In genomic region chr14:20697273-20698017, GRCh38 we compare ENCODE assay signal across 8 cellular contexts. TPM values are rescaled to one million over a fixed set of nuclear protein-coding genes. Genes with fewer than 3 reads are reported as not detected.
A peak's percentile ranks its signal among the peaks of the same experiment; 100 is the strongest.
DNase-seq lines count a peak whose midpoint lies in the region; ATAC-seq, FAIRE-seq and TF ChIP-seq lines count a peak whose summit lies in the region.

No MANE protein-coding gene starts in this region.

- H3K79me1 ChIP-seq in H1 (ENCODE audit: low read depth, low read length): no peaks in the 10 kb centered on the region; the same call in 1 of the 2 replicates

- POLR2A ChIA-PET in BJ (lab: Charles Lee) (no interaction called here), H1 (lab: Charles Lee; ENCODE audit: partially characterized antibody) (interaction anchor here (0.6 to 1.3 kb wide), 3 partner anchors 122 to 176 kb away, joined by 3 read pairs; no protein-coding TSS in a partner anchor)
- POLR2A ChIA-PET in activated CD4-positive, alpha-beta memory T cell treated with anti-CD3 and anti-CD28 coated beads, Interleukin-2, amount 10 ng/mL, durations not matched to agents 7 days and 5 days (lab: Charles Lee): interaction anchor here (1.0 kb wide), 1 partner anchor 16 kb away, joined by 3 read pairs; no protein-coding TSS in a partner anchor

- H3K79me2 ChIP-seq in H1 (ENCODE audit: control insufficient read depth in 1 of 2, insufficient read depth in 2 of 2, low read length in 2 of 2): no peaks in the 10 kb centered on the region

- no peaks in the 10 kb centered on the region for H3K9me3 Mint-ChIP-seq in activated CD4-positive, alpha-beta memory T cell treated with anti-CD3 and anti-CD28 coated beads, Interleukin-2, amount 10 ng/mL, durations not matched to agents 7 days and 5 days
- peaks cover 0 to 4% of the 10 kb centered on the region in 2 donors for H3K9me3 Mint-ChIP-seq in stimulated activated naive B cell treated with anti-CD40 and anti-IgM and Interleukin-4, amounts not matched to agents 10 μg/mL and 1 μg/mL and 100 μg/mL, for 72 hours

- H4K8ac ChIP-seq in H1 (ENCODE audit: extremely low read depth, insufficient read depth, low read length): no peak overlapping the region

- H3K4me3 Mint-ChIP-seq in activated CD4-positive, alpha-beta memory T cell treated with anti-CD3 and anti-CD28 coated beads, Interleukin-2, amount 10 ng/mL, durations not matched to agents 7 days and 5 days: no peak overlapping the region
- no peak overlapping the region for H3K4me3 Mint-ChIP-seq in stimulated activated naive B cell treated with anti-CD40 and anti-IgM and Interleukin-4, amounts not matched to agents 10 μg/mL and 1 μg/mL and 100 μg/mL, for 72 hours

- peak; percentile 97 to 98 for TF ChIP-seq RAD21 in H1 (IDR thresholded peaks at IDR 0.05 in 1 of 2, conservative IDR thresholded peaks at IDR 0.05 in 1 of 2; ENCODE audit: low read depth in 2 of 2, low read length in 2 of 2)

- H3K23me2 ChIP-seq in H1 (ENCODE audit: low read depth, low read length): no peaks in the 10 kb centered on the region

- H3K36me3 ChIP-seq in BJ (ENCODE audit: control insufficient read depth, insufficient read depth, low read length): peaks cover 1% of the 10 kb centered on the region; the same call in 1 of the 2 replicates
- no peaks in the 10 kb centered on the region for H3K36me3 ChIP-seq in H1 (ENCODE audit: control insufficient read depth in 2 of 4, insufficient read depth in 4 of 4, low read length in 3 of 4)
- H3K36me3 ChIP-seq in mucosa of descending colon (ENCODE audit: low read depth): no peaks in the 10 kb centered on the region

- no peak overlapping the region for H2BK20ac ChIP-seq in H1 (ENCODE audit: low read length)

- ATAC-seq in GM19463 (IDR thresholded peaks at IDR 0.05; ENCODE audit: unreplicated experiment): peak; percentile 45
- peak; percentile 91 for ATAC-seq in mucosa of descending colon
- peak; percentile 77 to 90 for ATAC-seq in stimulated activated naive B cell treated with anti-CD40 and anti-IgM and Interleukin-4, amounts not matched to agents 10 μg/mL and 1 μg/mL and 100 μg/mL, for 72 hours (replicated peaks)
- ATAC-seq in GM18861 (IDR thresholded peaks at IDR 0.05; ENCODE audit: unreplicated experiment): no peak

- H3K56ac ChIP-seq in H1 (replicated peaks; ENCODE audit: insufficient read length, low read depth, low read length): no peak overlapping the region

- 46% methylated on average over 6 of the region's 6 CpGs; no CpG with 5 or more reads in 1 of the 2 experiments for WGBS in H1 (ENCODE audit: extremely low coverage in 1 of 2, insufficient coverage in 1 of 2, insufficient read length in 1 of 2, insufficient replicate concordance in 2 of 2, low coverage in 1 of 2, low lambda C conversion rate in 2 of 2, missing lambda C conversion rate in 1 of 2), 2 experiments

- H3K4me1 Mint-ChIP-seq in activated CD4-positive, alpha-beta memory T cell treated with anti-CD3 and anti-CD28 coated beads, Interleukin-2, amount 10 ng/mL, durations not matched to agents 7 days and 5 days: peaks cover 18% of the 10 kb centered on the region
- peaks cover 2 to 16% of the 10 kb centered on the region in 2 donors for H3K4me1 Mint-ChIP-seq in stimulated activated naive B cell treated with anti-CD40 and anti-IgM and Interleukin-4, amounts not matched to agents 10 μg/mL and 1 μg/mL and 100 μg/mL, for 72 hours

- intact Hi-C loops in mucosa of descending colon (cut with DNase I, micrococcal nuclease): loop anchor here (5.0 to 10.0 kb wide), 2 partner anchors 160 to 163 kb away; no protein-coding TSS in a partner anchor

- H3K23ac ChIP-seq in H1 (ENCODE audit: insufficient read length): no peak overlapping the region

- no peak overlapping the region for H4K5ac ChIP-seq in H1 (ENCODE audit: insufficient read length, low read depth, low read length)

- H3K27ac ChIP-seq in H1 (ENCODE audit: low read depth, low read length): no peak overlapping the region

- no peak overlapping the region for H3K18ac ChIP-seq in H1 (ENCODE audit: extremely low read depth, low read length)

- H2AK5ac ChIP-seq in H1 (ENCODE audit: low read depth, low read length): no peak overlapping the region

- H3K4me1 ChIP-seq in H1 (replicated peaks in 1 of 4; ENCODE audit: control insufficient read depth in 3 of 4, insufficient read depth in 4 of 4, low read length in 3 of 4) (no peaks in the 10 kb centered on the region; a peak in 1 of 7 replicates), mucosa of descending colon (ENCODE audit: low read depth) (no peaks in the 10 kb centered on the region)

- no peak overlapping the region for H3K4ac ChIP-seq in H1 (replicated peaks; ENCODE audit: insufficient read length, low read depth, low read length)

- H3K27ac Mint-ChIP-seq in activated CD4-positive, alpha-beta memory T cell treated with anti-CD3 and anti-CD28 coated beads, Interleukin-2, amount 10 ng/mL, durations not matched to agents 7 days and 5 days: no peak overlapping the region
- H3K27ac Mint-ChIP-seq in stimulated activated naive B cell treated with anti-CD40 and anti-IgM and Interleukin-4, amounts not matched to agents 10 μg/mL and 1 μg/mL and 100 μg/mL, for 72 hours: no peak overlapping the region

- no peak overlapping the region for H3K14ac ChIP-seq in H1 (ENCODE audit: insufficient read length)

- peaks cover 1% of the 10 kb centered on the region for H3K27me3 Mint-ChIP-seq in activated CD4-positive, alpha-beta memory T cell treated with anti-CD3 and anti-CD28 coated beads, Interleukin-2, amount 10 ng/mL, durations not matched to agents 7 days and 5 days
- no peaks in the 10 kb centered on the region for H3K27me3 Mint-ChIP-seq in stimulated activated naive B cell treated with anti-CD40 and anti-IgM and Interleukin-4, amounts not matched to agents 10 μg/mL and 1 μg/mL and 100 μg/mL, for 72 hours

- no peaks in the 10 kb centered on the region for H3K36me3 Mint-ChIP-seq in activated CD4-positive, alpha-beta memory T cell treated with anti-CD3 and anti-CD28 coated beads, Interleukin-2, amount 10 ng/mL, durations not matched to agents 7 days and 5 days (ENCODE audit: low read depth)
- H3K36me3 Mint-ChIP-seq in stimulated activated naive B cell treated with anti-CD40 and anti-IgM and Interleukin-4, amounts not matched to agents 10 μg/mL and 1 μg/mL and 100 μg/mL, for 72 hours: no peaks in the 10 kb centered on the region

- no peak overlapping the region for H3K9ac ChIP-seq in H1 (replicated peaks in 1 of 4; ENCODE audit: extremely low read depth in 1 of 4, low read depth in 3 of 4, low read length in 3 of 4)

- H2BK5ac ChIP-seq in H1 (ENCODE audit: low read depth, low read length): no peak overlapping the region

- FAIRE-seq in H1 (lab: Jason Lieb, UNC): peak; percentile 92

- H4K91ac ChIP-seq in H1 (replicated peaks; ENCODE audit: insufficient read length, low read length): no peak overlapping the region

- H3K4me3 ChIP-seq in BJ (ENCODE audit: low read depth, low read length): no peak overlapping the region
- H3K4me3 ChIP-seq in H1 (ENCODE audit: extremely low read depth in 1 of 4, insufficient read depth in 2 of 4, low read depth in 3 of 4, low read length in 4 of 4): no peak overlapping the region
- H3K4me3 ChIP-seq in mucosa of descending colon: no peak overlapping the region

- H2AFZ ChIP-seq in H1 (ENCODE audit: low read length): peak overlapping the region; percentile 58

- TF ChIP-seq EP300 in H1 (IDR thresholded peaks at IDR 0.05; ENCODE audit: borderline replicate concordance in 1 of 2, low read depth in 2 of 2, low read length in 2 of 2): no peak

- H3K27me3 ChIP-seq in BJ (ENCODE audit: control insufficient read depth, insufficient read depth, low read length): no peaks in the 10 kb centered on the region
- no peaks in the 10 kb centered on the region for H3K27me3 ChIP-seq in H1 (replicated peaks in 1 of 4; ENCODE audit: control insufficient read depth in 3 of 4, extremely low read depth in 1 of 4, insufficient read depth in 3 of 4, low read length in 3 of 4)

- H3K4me2 ChIP-seq in H1 (ENCODE audit: insufficient read depth in 1 of 2, low read depth in 2 of 2, low read length in 2 of 2): no peak overlapping the region

- no peak for DNase-seq in BJ (ENCODE audit: low read depth)
- peak; percentile 38 for DNase-seq in NCI-H748 treated with DMSO at 0.1 percent for 48 hours (lab: John Stamatoyannopoulos, UW)
- peak; percentile 74 for DNase-seq in activated CD4-positive, alpha-beta memory T cell treated with anti-CD3 and anti-CD28 coated beads, Interleukin-2, amount 10 ng/mL, durations not matched to agents 7 days and 5 days
- DNase-seq in H1 (ENCODE audit: low read depth in 1 of 2, low spot score in 2 of 2): peak in 1 of 2 experiments; percentile 77
- peak in 2 of 3 donors; percentile 75 to 86 for DNase-seq in mucosa of descending colon
- peak; percentile 58 for DNase-seq in stimulated activated naive B cell treated with anti-CD40 and anti-IgM and Interleukin-4, amounts not matched to agents 10 μg/mL and 1 μg/mL and 100 μg/mL, for 72 hours

- TF ChIP-seq POLR2A in H1 (IDR thresholded peaks at IDR 0.05; ENCODE audit: control extremely low read depth in 1 of 2, low read depth in 2 of 2, low read length in 2 of 2): no peak

- H4K20me1 ChIP-seq in H1 (replicated peaks in 1 of 2; ENCODE audit: control insufficient read depth in 1 of 2, insufficient read depth in 2 of 2, low read length in 2 of 2): no peaks in the 10 kb centered on the region

- peak; percentile 65 for TF ChIP-seq CTCF in BJ (IDR thresholded peaks at IDR 0.05; ENCODE audit: insufficient read depth, low read depth, low read length)
- TF ChIP-seq CTCF in H1 (IDR thresholded peaks at IDR 0.05; ENCODE audit: control extremely low read depth in 1 of 3, insufficient read depth in 1 of 3, low read depth in 1 of 3, low read length in 3 of 3): peak; percentile 76 to 90 (median 87)
- peak; percentile 40 for TF ChIP-seq CTCF in mucosa of descending colon (IDR thresholded peaks at IDR 0.05)

- no peak overlapping the region for H2BK120ac ChIP-seq in H1 (replicated peaks; ENCODE audit: low read depth, low read length)

- H3K9me3 ChIP-seq in H1 (ENCODE audit: insufficient read depth in 2 of 2, low read depth in 1 of 2, low read length in 1 of 2) (no peaks in the 10 kb centered on the region), mucosa of descending colon (no peaks in the 10 kb centered on the region)

- CTCF ChIA-PET in BJ (lab: Yijun Ruan, JAX): interaction anchor here (0.7 to 3.6 kb wide), 9 partner anchors 10 to 234 kb away, joined by 3 to 16 read pairs (median 4); partner anchors contain the start of gene RNASE4
- CTCF ChIA-PET in activated CD4-positive, alpha-beta memory T cell treated with anti-CD3 and anti-CD28 coated beads, Interleukin-2, amount 10 ng/mL, durations not matched to agents 7 days and 5 days (lab: Charles Lee): interaction anchor here (0.8 to 3.4 kb wide), 17 partner anchors 9 to 274 kb away, joined by 3 to 24 read pairs (median 4); partner anchors contain the start of gene RNASE4
- CTCF ChIA-PET in H1 (lab: Charles Lee; ENCODE audit: partially characterized antibody): interaction anchor here (0.6 to 5.5 kb wide), 41 partner anchors 10 to 342 kb away, joined by 3 to 52 read pairs (median 4); partner anchors contain the start of genes NDRG2, RNASE4 and RNASE6

- no peak overlapping the region for H2BK12ac ChIP-seq in H1 (ENCODE audit: low read depth, low read length)

- H2BK15ac ChIP-seq in H1 (ENCODE audit: low read length): no peak overlapping the region

RNA-seq across cellular contexts. Expression of gene ANG, which starts 8.9 kb away (rescaled TPM):
- 9.2 and 12.7 TPM in 2 replicates for polyA plus RNA-seq in BJ (2011; rRNA removed)
- 3.8 and 6.9 TPM in 2 replicates for polyA minus RNA-seq in BJ (2011; rRNA and poly(A)+ RNA removed)
- 1 to 10 TPM; 4.9 to 5.5 TPM for total RNA-seq in activated CD4-positive, alpha-beta memory T cell treated with anti-CD3 and anti-CD28 coated beads, Interleukin-2, amount 10 ng/mL, durations not matched to agents 7 days and 5 days
- total RNA-seq in H1 (2021; fragmentation: NEBNext Ultra II Directional; extraction: Animal tissue kit (Norgen Biotek cat#: 25700)): 2.2 and 4.3 TPM in 2 replicates
- 4.4 and 4.6 TPM in 2 replicates for polyA plus RNA-seq in H1 (2011; rRNA removed)
- polyA plus RNA-seq in H1 (2011; cell fraction: cytosol; rRNA removed): 4.7 TPM
- 3.4 TPM for polyA plus RNA-seq in H1 (2011; cell fraction: nucleus; rRNA removed)
- 4.9 to 6.1 TPM (median 5.8 TPM) in 4 replicates for polyA plus RNA-seq in H1 (2012, experiment 1 of 2)
- 13.5 TPM for polyA plus RNA-seq in H1 (2012, experiment 2 of 2)
- polyA plus RNA-seq in H1 (2013, experiment 1 of 2): 7.0 TPM
- polyA plus RNA-seq in H1 (2013, experiment 2 of 2): 8.2 TPM
- 5.2 and 5.8 TPM in 2 replicates for polyA minus RNA-seq in H1 (2011; rRNA and poly(A)+ RNA removed)
- 2.6 TPM for polyA minus RNA-seq in H1 (2011; cell fraction: cytosol; rRNA and poly(A)+ RNA removed)
- polyA minus RNA-seq in H1 (2011; cell fraction: nucleus; rRNA and poly(A)+ RNA removed): 1.3 TPM
- total RNA-seq in mucosa of descending colon: 10 to 100 TPM; 25.0 to 50.1 (median 41.0) TPM

RNA-seq across cellular contexts. Expression of gene RNASE4, which starts 13.1 kb away (rescaled TPM):
- polyA plus RNA-seq in BJ (2011; rRNA removed) (38.6 and 42.4 TPM in 2 replicates), H1 (2011; rRNA removed) (3.5 and 3.7 TPM in 2 replicates)
- 11.9 and 16.1 TPM in 2 replicates for polyA minus RNA-seq in BJ (2011; rRNA and poly(A)+ RNA removed)
- total RNA-seq in activated CD4-positive, alpha-beta memory T cell treated with anti-CD3 and anti-CD28 coated beads, Interleukin-2, amount 10 ng/mL, durations not matched to agents 7 days and 5 days: 1 to 10 TPM; 2.7 to 4.7 TPM
- 0.38 and 0.61 TPM in 2 replicates for total RNA-seq in H1 (2021; fragmentation: NEBNext Ultra II Directional; extraction: Animal tissue kit (Norgen Biotek cat#: 25700))
- 3.5 TPM for polyA plus RNA-seq in H1 (2011; cell fraction: cytosol; rRNA removed)
- 3.5 TPM for polyA plus RNA-seq in H1 (2011; cell fraction: nucleus; rRNA removed)
- 2.1 to 3.1 TPM (median 2.3 TPM) in 4 replicates for polyA plus RNA-seq in H1 (2012, experiment 1 of 2)
- 0.46 TPM for polyA plus RNA-seq in H1 (2012, experiment 2 of 2)
- 2.4 TPM for polyA plus RNA-seq in H1 (2013, experiment 1 of 2)
- 2.6 TPM for polyA plus RNA-seq in H1 (2013, experiment 2 of 2)
- polyA minus RNA-seq in H1 (2011; rRNA and poly(A)+ RNA removed): 5.9 and 7.7 TPM in 2 replicates
- 3.3 TPM for polyA minus RNA-seq in H1 (2011; cell fraction: cytosol; rRNA and poly(A)+ RNA removed)
- polyA minus RNA-seq in H1 (2011; cell fraction: nucleus; rRNA and poly(A)+ RNA removed): 1.00 TPM
- 10 to 100 TPM; 35.9 to 37.4 (median 36.4) TPM for total RNA-seq in mucosa of descending colon

RNA-seq across cellular contexts. Expression of gene EDDM3A, which starts 48.2 kb away (rescaled TPM):
- polyA plus RNA-seq in BJ (2011; rRNA removed) (not detected in 2 replicates), H1 (2011; rRNA removed) (0.09 and 0.11 TPM in 2 replicates)
- not detected in 2 replicates for polyA minus RNA-seq in BJ (2011; rRNA and poly(A)+ RNA removed)
- not detected for total RNA-seq in activated CD4-positive, alpha-beta memory T cell treated with anti-CD3 and anti-CD28 coated beads, Interleukin-2, amount 10 ng/mL, durations not matched to agents 7 days and 5 days
- not detected in 2 replicates for total RNA-seq in H1 (2021; fragmentation: NEBNext Ultra II Directional; extraction: Animal tissue kit (Norgen Biotek cat#: 25700))
- 0.12 TPM for polyA plus RNA-seq in H1 (2011; cell fraction: cytosol; rRNA removed)
- not detected for polyA plus RNA-seq in H1 (2011; cell fraction: nucleus; rRNA removed)
- polyA plus RNA-seq in H1 (2012, experiment 1 of 2): 0.19 TPM in 1 of 4 replicates, not detected in the others
- polyA plus RNA-seq in H1 (2012, experiment 2 of 2): not detected
- polyA plus RNA-seq in H1 (2013, experiment 1 of 2): not detected
- not detected for polyA plus RNA-seq in H1 (2013, experiment 2 of 2)
- not detected in 2 replicates for polyA minus RNA-seq in H1 (2011; rRNA and poly(A)+ RNA removed)
- polyA minus RNA-seq in H1 (2011; cell fraction: cytosol; rRNA and poly(A)+ RNA removed): not detected
- not detected for polyA minus RNA-seq in H1 (2011; cell fraction: nucleus; rRNA and poly(A)+ RNA removed)
- not detected for total RNA-seq in mucosa of descending colon

RNA-seq across cellular contexts. Expression of gene OR6S1, which starts 56.0 kb away (rescaled TPM):
- polyA plus RNA-seq in BJ (2011; rRNA removed) (not detected in 2 replicates), H1 (2011; rRNA removed) (not detected in 2 replicates)
- polyA minus RNA-seq in BJ (2011; rRNA and poly(A)+ RNA removed): not detected in 2 replicates
- total RNA-seq in activated CD4-positive, alpha-beta memory T cell treated with anti-CD3 and anti-CD28 coated beads, Interleukin-2, amount 10 ng/mL, durations not matched to agents 7 days and 5 days: not detected
- total RNA-seq in H1 (2021; fragmentation: NEBNext Ultra II Directional; extraction: Animal tissue kit (Norgen Biotek cat#: 25700)): not detected in 2 replicates
- polyA plus RNA-seq in H1 (2011; cell fraction: cytosol; rRNA removed): not detected
- polyA plus RNA-seq in H1 (2011; cell fraction: nucleus; rRNA removed): not detected
- not detected in 4 replicates for polyA plus RNA-seq in H1 (2012, experiment 1 of 2)
- polyA plus RNA-seq in H1 (2012, experiment 2 of 2): not detected
- not detected for polyA plus RNA-seq in H1 (2013, experiment 1 of 2)
- polyA plus RNA-seq in H1 (2013, experiment 2 of 2): not detected
- 0.17 TPM in 1 of 2 replicates, not detected in the other for polyA minus RNA-seq in H1 (2011; rRNA and poly(A)+ RNA removed)
- polyA minus RNA-seq in H1 (2011; cell fraction: cytosol; rRNA and poly(A)+ RNA removed): not detected
- polyA minus RNA-seq in H1 (2011; cell fraction: nucleus; rRNA and poly(A)+ RNA removed): not detected
- total RNA-seq in mucosa of descending colon: not detected

Comparison
In these comparisons a context has a peak if more than half of its experiments do, and no peak if none do; other contexts are left out.
1. RNA of gene RNASE4, which starts 13.1 kb away (total RNA-seq): 35.9 to 37.4 TPM in mucosa of descending colon; 2.7 to 4.7 TPM in activated CD4-positive, alpha-beta memory T cell treated with anti-CD3 and anti-CD28 coated beads, Interleukin-2, amount 10 ng/mL, durations not matched to agents 7 days and 5 days and 0.38 to 0.61 TPM in H1; every median in the first group is over 4 times any median in the second.
2. Peak in every context shown above with its lines, with median percentiles within 50 percentile points of each other: CTCF ChIP-seq.